Comparison of ENCODE assay signal across 1 cellular context in genomic region chr6:106511274-106512047, GRCh38.
TF ChIP-seq lines count a peak whose summit lies in the region.

No MANE protein-coding gene starts in this region.

TF ChIP-seq in HEK293, 187 proteins besides CTCF, POLR2A, EP300 and RAD21 (continued from another document and continues in another):
- TF ChIP-seq, protein P1, sequence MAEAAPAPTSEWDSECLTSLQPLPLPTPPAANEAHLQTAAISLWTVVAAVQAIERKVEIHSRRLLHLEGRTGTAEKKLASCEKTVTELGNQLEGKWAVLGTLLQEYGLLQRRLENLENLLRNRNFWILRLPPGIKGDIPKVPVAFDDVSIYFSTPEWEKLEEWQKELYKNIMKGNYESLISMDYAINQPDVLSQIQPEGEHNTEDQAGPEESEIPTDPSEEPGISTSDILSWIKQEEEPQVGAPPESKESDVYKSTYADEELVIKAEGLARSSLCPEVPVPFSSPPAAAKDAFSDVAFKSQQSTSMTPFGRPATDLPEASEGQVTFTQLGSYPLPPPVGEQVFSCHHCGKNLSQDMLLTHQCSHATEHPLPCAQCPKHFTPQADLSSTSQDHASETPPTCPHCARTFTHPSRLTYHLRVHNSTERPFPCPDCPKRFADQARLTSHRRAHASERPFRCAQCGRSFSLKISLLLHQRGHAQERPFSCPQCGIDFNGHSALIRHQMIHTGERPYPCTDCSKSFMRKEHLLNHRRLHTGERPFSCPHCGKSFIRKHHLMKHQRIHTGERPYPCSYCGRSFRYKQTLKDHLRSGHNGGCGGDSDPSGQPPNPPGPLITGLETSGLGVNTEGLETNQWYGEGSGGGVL (tag by site-specific recombination; IDR thresholded peaks at IDR 0.05), result no peak
- no peak for TF ChIP-seq ZNF175 (tag by site-specific recombination; IDR thresholded peaks at IDR 0.05)
- TF ChIP-seq PRDM2 (tag by site-specific recombination; IDR thresholded peaks at IDR 0.05; ENCODE audit: borderline replicate concordance), result no peak
- no peak for TF ChIP-seq ZNF555 (tag by site-specific recombination; conservative IDR thresholded peaks at IDR 0.05)
- TF ChIP-seq ZNF626 (tag by site-specific recombination; IDR thresholded peaks at IDR 0.05), result no peak
- TF ChIP-seq, protein P2, sequence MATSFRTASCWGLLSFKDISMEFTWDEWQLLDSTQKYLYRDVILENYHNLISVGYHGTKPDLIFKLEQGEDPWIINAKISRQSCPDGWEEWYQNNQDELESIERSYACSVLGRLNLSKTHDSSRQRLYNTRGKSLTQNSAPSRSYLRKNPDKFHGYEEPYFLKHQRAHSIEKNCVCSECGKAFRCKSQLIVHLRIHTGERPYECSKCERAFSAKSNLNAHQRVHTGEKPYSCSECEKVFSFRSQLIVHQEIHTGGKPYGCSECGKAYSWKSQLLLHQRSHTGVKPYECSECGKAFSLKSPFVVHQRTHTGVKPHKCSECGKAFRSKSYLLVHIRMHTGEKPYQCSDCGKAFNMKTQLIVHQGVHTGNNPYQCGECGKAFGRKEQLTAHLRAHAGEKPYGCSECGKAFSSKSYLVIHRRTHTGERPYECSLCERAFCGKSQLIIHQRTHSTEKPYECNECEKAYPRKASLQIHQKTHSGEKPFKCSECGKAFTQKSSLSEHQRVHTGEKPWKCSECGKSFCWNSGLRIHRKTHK (tag by site-specific recombination; IDR thresholded peaks at IDR 0.05), result no peak
- peak; percentile 81 for TF ChIP-seq ZBTB17 (tag by site-specific recombination; IDR thresholded peaks at IDR 0.05)
- no peak for TF ChIP-seq YY1 (tag by site-specific recombination; IDR thresholded peaks at IDR 0.05)
- TF ChIP-seq SCRT2 (tag by site-specific recombination; IDR thresholded peaks at IDR 0.05), result no peak
- no peak for TF ChIP-seq OSR2 (tag by site-specific recombination; IDR thresholded peaks at IDR 0.05)
- no peak for TF ChIP-seq RBAK (tag by site-specific recombination; IDR thresholded peaks at IDR 0.05)
- peak; percentile 55 for TF ChIP-seq ZFHX2 (tag by site-specific recombination; conservative IDR thresholded peaks at IDR 0.05)
- TF ChIP-seq KLF7 (tag by site-specific recombination; IDR thresholded peaks at IDR 0.05; ENCODE audit: borderline replicate concordance), result no peak
- TF ChIP-seq PATZ1 (tag by site-specific recombination; IDR thresholded peaks at IDR 0.05), result peak; percentile 46
- TF ChIP-seq ZNF701 (tag by site-specific recombination; IDR thresholded peaks at IDR 0.05), result no peak
- TF ChIP-seq, protein P3, sequence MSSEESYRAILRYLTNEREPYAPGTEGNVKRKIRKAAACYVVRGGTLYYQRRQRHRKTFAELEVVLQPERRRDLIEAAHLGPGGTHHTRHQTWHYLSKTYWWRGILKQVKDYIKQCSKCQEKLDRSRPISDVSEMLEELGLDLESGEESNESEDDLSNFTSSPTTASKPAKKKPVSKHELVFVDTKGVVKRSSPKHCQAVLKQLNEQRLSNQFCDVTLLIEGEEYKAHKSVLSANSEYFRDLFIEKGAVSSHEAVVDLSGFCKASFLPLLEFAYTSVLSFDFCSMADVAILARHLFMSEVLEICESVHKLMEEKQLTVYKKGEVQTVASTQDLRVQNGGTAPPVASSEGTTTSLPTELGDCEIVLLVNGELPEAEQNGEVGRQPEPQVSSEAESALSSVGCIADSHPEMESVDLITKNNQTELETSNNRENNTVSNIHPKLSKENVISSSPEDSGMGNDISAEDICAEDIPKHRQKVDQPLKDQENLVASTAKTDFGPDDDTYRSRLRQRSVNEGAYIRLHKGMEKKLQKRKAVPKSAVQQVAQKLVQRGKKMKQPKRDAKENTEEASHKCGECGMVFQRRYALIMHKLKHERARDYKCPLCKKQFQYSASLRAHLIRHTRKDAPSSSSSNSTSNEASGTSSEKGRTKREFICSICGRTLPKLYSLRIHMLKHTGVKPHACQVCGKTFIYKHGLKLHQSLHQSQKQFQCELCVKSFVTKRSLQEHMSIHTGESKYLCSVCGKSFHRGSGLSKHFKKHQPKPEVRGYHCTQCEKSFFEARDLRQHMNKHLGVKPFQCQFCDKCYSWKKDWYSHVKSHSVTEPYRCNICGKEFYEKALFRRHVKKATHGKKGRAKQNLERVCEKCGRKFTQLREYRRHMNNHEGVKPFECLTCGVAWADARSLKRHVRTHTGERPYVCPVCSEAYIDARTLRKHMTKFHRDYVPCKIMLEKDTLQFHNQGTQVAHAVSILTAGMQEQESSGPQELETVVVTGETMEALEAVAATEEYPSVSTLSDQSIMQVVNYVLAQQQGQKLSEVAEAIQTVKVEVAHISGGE (tag by site-specific recombination; conservative IDR thresholded peaks at IDR 0.05; ENCODE audit: low read depth), result no peak
- TF ChIP-seq EGR2 (tag by site-specific recombination; IDR thresholded peaks at IDR 0.05; ENCODE audit: low read depth), result 0 out of 2 replicates have a peak, but pooled peaks have one; percentile 33
- no peak for TF ChIP-seq ZFP41 (tag by site-specific recombination; IDR thresholded peaks at IDR 0.05; ENCODE audit: borderline replicate concordance)
- no peak for TF ChIP-seq ZNF624 (tag by site-specific recombination; IDR thresholded peaks at IDR 0.05)
- TF ChIP-seq AEBP2 (tag by site-specific recombination; IDR thresholded peaks at IDR 0.05; ENCODE audit: borderline replicate concordance), result no peak
- TF ChIP-seq ZNF791 (tag by site-specific recombination; IDR thresholded peaks at IDR 0.05), result no peak
- TF ChIP-seq, protein P4, sequence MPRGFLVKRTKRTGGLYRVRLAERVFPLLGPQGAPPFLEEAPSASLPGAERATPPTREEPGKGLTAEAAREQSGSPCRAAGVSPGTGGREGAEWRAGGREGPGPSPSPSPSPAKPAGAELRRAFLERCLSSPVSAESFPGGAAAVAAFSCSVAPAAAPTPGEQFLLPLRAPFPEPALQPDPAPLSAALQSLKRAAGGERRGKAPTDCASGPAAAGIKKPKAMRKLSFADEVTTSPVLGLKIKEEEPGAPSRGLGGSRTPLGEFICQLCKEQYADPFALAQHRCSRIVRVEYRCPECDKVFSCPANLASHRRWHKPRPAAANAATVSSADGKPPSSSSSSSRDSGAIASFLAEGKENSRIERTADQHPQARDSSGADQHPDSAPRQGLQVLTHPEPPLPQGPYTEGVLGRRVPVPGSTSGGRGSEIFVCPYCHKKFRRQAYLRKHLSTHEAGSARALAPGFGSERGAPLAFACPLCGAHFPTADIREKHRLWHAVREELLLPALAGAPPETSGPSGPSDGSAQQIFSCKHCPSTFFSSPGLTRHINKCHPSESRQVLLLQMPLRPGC (tag by site-specific recombination; IDR thresholded peaks at IDR 0.05), result no peak; the same call in 1 of the 2 replicates
- 0 out of 2 replicates have a peak, but pooled peaks have one; percentile 12 for TF ChIP-seq ZNF692 (tag by site-specific recombination; IDR thresholded peaks at IDR 0.05)
- TF ChIP-seq MZF1 (tag by site-specific recombination; IDR thresholded peaks at IDR 0.05; ENCODE audit: borderline replicate concordance), result no peak
- no peak for TF ChIP-seq ZNF610 (tag by site-specific recombination; IDR thresholded peaks at IDR 0.05; ENCODE audit: borderline replicate concordance)
- TF ChIP-seq, protein P5, sequence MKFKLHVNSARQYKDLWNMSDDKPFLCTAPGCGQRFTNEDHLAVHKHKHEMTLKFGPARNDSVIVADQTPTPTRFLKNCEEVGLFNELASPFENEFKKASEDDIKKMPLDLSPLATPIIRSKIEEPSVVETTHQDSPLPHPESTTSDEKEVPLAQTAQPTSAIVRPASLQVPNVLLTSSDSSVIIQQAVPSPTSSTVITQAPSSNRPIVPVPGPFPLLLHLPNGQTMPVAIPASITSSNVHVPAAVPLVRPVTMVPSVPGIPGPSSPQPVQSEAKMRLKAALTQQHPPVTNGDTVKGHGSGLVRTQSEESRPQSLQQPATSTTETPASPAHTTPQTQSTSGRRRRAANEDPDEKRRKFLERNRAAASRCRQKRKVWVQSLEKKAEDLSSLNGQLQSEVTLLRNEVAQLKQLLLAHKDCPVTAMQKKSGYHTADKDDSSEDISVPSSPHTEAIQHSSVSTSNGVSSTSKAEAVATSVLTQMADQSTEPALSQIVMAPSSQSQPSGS (tag by site-specific recombination; IDR thresholded peaks at IDR 0.05; ENCODE audit: low read depth), result no peak
- TF ChIP-seq ZNF19 (tag by site-specific recombination; IDR thresholded peaks at IDR 0.05; ENCODE audit: low read depth), result no peak
- TF ChIP-seq ZNF138 (tag by site-specific recombination; IDR thresholded peaks at IDR 0.05; ENCODE audit: borderline replicate concordance), result no peak
- TF ChIP-seq, protein P6, sequence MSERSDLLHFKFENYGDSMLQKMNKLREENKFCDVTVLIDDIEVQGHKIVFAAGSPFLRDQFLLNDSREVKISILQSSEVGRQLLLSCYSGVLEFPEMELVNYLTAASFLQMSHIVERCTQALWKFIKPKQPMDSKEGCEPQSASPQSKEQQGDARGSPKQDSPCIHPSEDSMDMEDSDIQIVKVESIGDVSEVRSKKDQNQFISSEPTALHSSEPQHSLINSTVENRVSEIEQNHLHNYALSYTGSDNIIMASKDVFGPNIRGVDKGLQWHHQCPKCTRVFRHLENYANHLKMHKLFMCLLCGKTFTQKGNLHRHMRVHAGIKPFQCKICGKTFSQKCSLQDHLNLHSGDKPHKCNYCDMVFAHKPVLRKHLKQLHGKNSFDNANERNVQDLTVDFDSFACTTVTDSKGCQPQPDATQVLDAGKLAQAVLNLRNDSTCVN (tag by site-specific recombination; optimal IDR thresholded peaks at IDR 0.05), result no peak
